ENCODE assay signal across 1 cellular context in genomic region chr2:168961450-168962229, GRCh38.
TF ChIP-seq lines count a peak whose summit lies in the region.

No MANE protein-coding gene starts in this region.

TF ChIP-seq in liver, 16 proteins besides CTCF, POLR2A, EP300 and RAD21 (continued from another document):
- no peak for TF ChIP-seq REST (IDR thresholded peaks at IDR 0.05)
- TF ChIP-seq HNF4A (conservative IDR thresholded peaks at IDR 0.05), result peak; percentile 90 to 94
- TF ChIP-seq FOXA2 (IDR thresholded peaks at IDR 0.05), result no peak
- peak; percentile 57 for TF ChIP-seq SP1 (IDR thresholded peaks at IDR 0.05)
- no peak for TF ChIP-seq JUND (IDR thresholded peaks at IDR 0.05)
- TF ChIP-seq RXRA (IDR thresholded peaks at IDR 0.05), result peak; percentile 70 to 82
- TF ChIP-seq HNF4G (IDR thresholded peaks at IDR 0.05), result peak; percentile 93
- TF ChIP-seq GABPA (IDR thresholded peaks at IDR 0.05 in 1 of 2, conservative IDR thresholded peaks at IDR 0.05 in 1 of 2), result no peak
